Comparison of ENCODE assay signal across 9 cellular contexts in the genomic region with DNA sequence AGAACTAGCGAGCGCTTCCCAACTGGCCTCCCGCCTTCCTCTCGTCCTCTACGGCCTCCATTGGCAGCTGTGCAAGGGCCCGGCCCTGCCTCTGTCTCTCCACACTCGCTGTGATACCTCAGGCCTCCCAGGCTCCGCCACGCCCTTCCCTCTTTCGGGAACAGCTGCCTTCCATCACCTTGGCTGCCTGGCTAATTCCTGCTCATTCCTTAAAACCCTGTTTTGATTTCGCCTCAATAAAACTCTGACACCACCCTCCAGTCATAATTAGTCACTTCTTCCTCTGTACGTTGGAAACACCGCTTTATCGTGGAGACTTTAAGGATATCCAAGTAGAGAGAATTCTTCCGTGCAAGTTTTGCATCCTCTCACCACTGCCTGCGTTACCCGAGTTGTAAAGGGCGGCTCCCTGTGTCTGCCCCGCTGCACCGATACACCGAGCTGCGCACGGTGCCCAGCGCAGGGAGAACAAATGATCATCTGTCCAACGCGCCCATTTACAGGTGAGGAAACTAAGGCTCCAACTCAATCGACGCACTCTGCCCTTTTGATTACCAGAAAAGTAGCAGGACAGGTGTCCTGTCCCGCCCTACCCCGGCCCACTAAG.
A peak's percentile ranks its signal among the peaks of the same experiment; 100 is the strongest.
DNase-seq lines count a peak whose midpoint lies in the region; ATAC-seq, FAIRE-seq and TF ChIP-seq lines count a peak whose summit lies in the region.
"Had no signal": no experiment of that assay in that cellular context is flagged by ENCODE, and none has a peak within 500 bp of the region (broad histone marks: within the 10 kb centered on the region; RNA-seq: fewer than 3 reads in every experiment).

No MANE protein-coding gene starts in this region.

- peaks cover 17% of the 10 kb centered on the region for H3K4me1 Mint-ChIP-seq in activated T-cell treated with anti-CD3 and anti-CD28 coated beads, Interleukin-2, amount 50 U/mL, for 24 hours (ENCODE audit: low read depth)
- peaks cover 31% of the 10 kb centered on the region for H3K4me1 Mint-ChIP-seq in type B pancreatic cell (ENCODE audit: unreplicated experiment)

- H3K27me3 Mint-ChIP-seq in activated T-cell treated with anti-CD3 and anti-CD28 coated beads, Interleukin-2, amount 50 U/mL, for 24 hours, result peaks cover 32% of the 10 kb centered on the region
- peaks cover 42% of the 10 kb centered on the region for H3K27me3 Mint-ChIP-seq in type B pancreatic cell

- no peaks in the 10 kb centered on the region for H3K9me3 ChIP-seq in kidney (ENCODE audit: control insufficient read depth in 1 of 2, low read length in 2 of 2)

- peaks cover 0 to 22% of the 10 kb centered on the region in 2 donors for H3K4me1 ChIP-seq in kidney (ENCODE audit: control insufficient read depth in 1 of 2, insufficient read depth in 1 of 2, low read depth in 1 of 2, low read length in 2 of 2)

- H3K4me3 ChIP-seq in kidney (ENCODE audit: low read length in 2 of 2), result peak overlapping the region; percentile 38 to 46

- no peaks in the 10 kb centered on the region for H3K36me3 Mint-ChIP-seq in activated T-cell treated with anti-CD3 and anti-CD28 coated beads, Interleukin-2, amount 50 U/mL, for 24 hours (ENCODE audit: low read depth)
- H3K36me3 Mint-ChIP-seq in type B pancreatic cell, result no peaks in the 10 kb centered on the region

- no peak overlapping the region for H3K27ac ChIP-seq in kidney (ENCODE audit: low read depth in 2 of 2, low read length in 2 of 2)

- TF ChIP-seq CTCF in kidney (IDR thresholded peaks at IDR 0.05; ENCODE audit: borderline replicate concordance, extremely low read depth, insufficient read depth) (no peak), type B pancreatic cell (conservative IDR thresholded peaks at IDR 0.05) (no peak)

- H3K4me3 Mint-ChIP-seq in activated T-cell treated with anti-CD3 and anti-CD28 coated beads, Interleukin-2, amount 50 U/mL, for 24 hours, result peak overlapping the region; percentile 72
- H3K4me3 Mint-ChIP-seq in type B pancreatic cell, result peak overlapping the region; percentile 90

- FAIRE-seq in kidney (lab: Jason Lieb, UNC), result no peak
- FAIRE-seq: TTC549 had no signal

- H3K27ac Mint-ChIP-seq in activated T-cell treated with anti-CD3 and anti-CD28 coated beads, Interleukin-2, amount 50 U/mL, for 24 hours, result peak overlapping the region; percentile 63
- peak overlapping the region; percentile 78 for H3K27ac Mint-ChIP-seq in type B pancreatic cell

- intact Hi-C loops in kidney (cut with DNase I), result no loop called here

- peak; percentile 4 for ATAC-seq in HG03025 (IDR thresholded peaks at IDR 0.05; ENCODE audit: low FRiP score, unreplicated experiment)

- H3K36me3 ChIP-seq in kidney (ENCODE audit: control insufficient read depth in 1 of 2, insufficient read depth in 2 of 2, low read length in 2 of 2), result no peaks in the 10 kb centered on the region

- H3K9me3 Mint-ChIP-seq in activated T-cell treated with anti-CD3 and anti-CD28 coated beads, Interleukin-2, amount 50 U/mL, for 24 hours, result no peaks in the 10 kb centered on the region
- no peaks in the 10 kb centered on the region for H3K9me3 Mint-ChIP-seq in type B pancreatic cell

- H3K9ac ChIP-seq in kidney (ENCODE audit: low read length in 2 of 2), result peak overlapping the region in 1 of 2 donors; percentile 34

- DNase-seq in EL (peak; percentile 59), kidney (no peak), type B pancreatic cell (ENCODE audit: extremely low spot score, unreplicated experiment) (no peak), SKM-1 (lab: John Stamatoyannopoulos, UW; ENCODE audit: unreplicated experiment) (no peak), DMS79 (lab: John Stamatoyannopoulos, UW) (no peak), NCI-H2171 (lab: John Stamatoyannopoulos, UW) (no peak)
- DNase-seq in activated T-cell treated with anti-CD3 and anti-CD28 coated beads, Interleukin-2, amount 50 U/mL, for 24 hours, result no peak
